In the genomic region with DNA sequence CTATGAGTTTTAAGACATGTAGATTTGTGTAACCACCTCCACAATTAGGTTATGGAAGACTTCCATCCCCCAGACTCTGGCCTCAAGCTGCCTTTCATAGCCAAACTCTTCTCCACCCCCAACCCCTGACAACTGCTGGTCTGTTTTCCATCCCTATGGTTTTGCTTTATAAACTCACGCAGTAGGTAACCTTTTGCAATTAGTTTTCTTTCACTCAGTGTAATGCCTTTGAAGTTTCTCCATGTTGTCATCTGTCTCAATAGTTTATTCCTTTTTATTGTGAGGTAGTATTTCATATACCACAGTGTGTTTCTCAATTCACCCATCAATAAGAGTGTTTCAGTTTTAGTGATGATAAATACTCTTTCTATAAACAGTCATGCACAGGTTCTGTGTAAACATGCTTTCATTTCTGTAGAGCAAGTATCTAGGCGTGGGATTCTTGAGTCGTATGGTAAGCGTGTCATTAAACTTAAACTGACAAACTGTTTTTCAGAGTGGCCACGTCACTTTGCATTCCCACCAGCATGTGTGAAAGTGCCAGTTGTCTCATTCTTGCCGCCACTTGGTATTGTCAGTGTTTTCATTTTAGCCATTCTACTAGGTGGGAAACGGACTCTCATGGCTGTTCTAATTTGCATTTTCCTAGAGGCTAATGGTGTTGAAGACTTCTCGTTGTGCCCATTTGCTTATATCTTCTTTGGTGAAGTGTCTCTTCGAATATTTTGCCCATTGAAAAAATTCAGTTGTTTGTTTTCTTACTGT, we compare ENCODE assay signal across 17 cellular contexts. TPM values are rescaled to one million over a fixed set of nuclear protein-coding genes. Genes with fewer than 3 reads are reported as not detected.
DNase-seq lines count a peak whose midpoint lies in the region; ATAC-seq and TF ChIP-seq lines count a peak whose summit lies in the region.
"Had no signal": no experiment of that assay in that cellular context is flagged by ENCODE, and none has a peak within 500 bp of the region (broad histone marks: within the 10 kb centered on the region; RNA-seq: fewer than 3 reads in every experiment).

No MANE protein-coding gene starts in this region.

- peaks cover 0 to 1% of the 10 kb centered on the region in 2 donors for H3K9me3 Mint-ChIP-seq in activated T-cell treated with anti-CD3 and anti-CD28 coated beads, Interleukin-2, amount 50 U/mL, for 72 hours
- H3K9me3 Mint-ChIP-seq in type B pancreatic cell = no peaks in the 10 kb centered on the region

- TF ChIP-seq CTCF in epithelial cell of esophagus (IDR thresholded peaks at IDR 0.05; ENCODE audit: insufficient read depth, low read depth, low read length, missing control alignments) (no peak), type B pancreatic cell (conservative IDR thresholded peaks at IDR 0.05) (no peak)

- H3K4me3 Mint-ChIP-seq in activated T-cell treated with anti-CD3 and anti-CD28 coated beads, Interleukin-2, amount 50 U/mL, for 72 hours = no peak overlapping the region
- H3K4me3 Mint-ChIP-seq in type B pancreatic cell = no peak overlapping the region
- H3K4me3 Mint-ChIP-seq: B cell; CD4-positive, CD25-positive, alpha-beta regulatory T cell had no signal

- H3K4me3 ChIP-seq in epithelial cell of esophagus (ENCODE audit: low read length) = no peak overlapping the region
- H3K4me3 ChIP-seq: SJCRH30 had no signal

- ATAC-seq in activated T-cell treated with anti-CD3 and anti-CD28 coated beads, Interleukin-2, amount 50 U/mL, for 72 hours (replicated peaks in 1 of 2) = peak; percentile 64 to 92
- ATAC-seq in GM21390 (IDR thresholded peaks at IDR 0.05; ENCODE audit: unreplicated experiment) = peak; percentile 31
- ATAC-seq in HG03469 (IDR thresholded peaks at IDR 0.05; ENCODE audit: unreplicated experiment) = no peak
- no peak for ATAC-seq in HG02970 (IDR thresholded peaks at IDR 0.05; ENCODE audit: low FRiP score, unreplicated experiment)

- no peaks in the 10 kb centered on the region for H3K4me1 Mint-ChIP-seq in activated T-cell treated with anti-CD3 and anti-CD28 coated beads, Interleukin-2, amount 50 U/mL, for 72 hours (ENCODE audit: low read depth)
- peaks cover 22% of the 10 kb centered on the region for H3K4me1 Mint-ChIP-seq in type B pancreatic cell (ENCODE audit: unreplicated experiment)
- H3K4me1 Mint-ChIP-seq: B cell; CD4-positive, CD25-positive, alpha-beta regulatory T cell had no signal

- H3K36me3 Mint-ChIP-seq in activated T-cell treated with anti-CD3 and anti-CD28 coated beads, Interleukin-2, amount 50 U/mL, for 72 hours (ENCODE audit: insufficient read depth in 2 of 2) = no peaks in the 10 kb centered on the region
- H3K36me3 Mint-ChIP-seq in type B pancreatic cell = no peaks in the 10 kb centered on the region
- H3K36me3 Mint-ChIP-seq: CD4-positive, CD25-positive, alpha-beta regulatory T cell had no signal

- DNase-seq in activated T-cell treated with anti-CD3 and anti-CD28 coated beads, Interleukin-2, amount 50 U/mL, for 72 hours = no peak
- no peak for DNase-seq in activated T-cell treated with anti-CD3 and anti-CD28 coated beads, Interleukin-2, amount 50 U/mL, for 48 hours
- DNase-seq in epithelial cell of esophagus (ENCODE audit: low read depth) = peak; percentile 52
- no peak for DNase-seq in type B pancreatic cell (ENCODE audit: extremely low spot score, unreplicated experiment)
- DNase-seq: CD4-positive, CD25-positive, alpha-beta regulatory T cell; DMS79 treated with DMSO at 0.1 percent for 48 hours; GOT3; HCEC 1CT; Kasumi-1; NCI-H1694; NCI-H2081; OCI-M1 had no signal

- H3K27ac Mint-ChIP-seq in activated T-cell treated with anti-CD3 and anti-CD28 coated beads, Interleukin-2, amount 50 U/mL, for 72 hours = no peak overlapping the region
- H3K27ac Mint-ChIP-seq in type B pancreatic cell = no peak overlapping the region
- H3K27ac Mint-ChIP-seq: B cell; CD4-positive, CD25-positive, alpha-beta regulatory T cell had no signal

- peaks cover 62% of the 10 kb centered on the region for H3K27me3 Mint-ChIP-seq in activated T-cell treated with anti-CD3 and anti-CD28 coated beads, Interleukin-2, amount 50 U/mL, for 72 hours (ENCODE audit: low read depth)
- peaks cover 7% of the 10 kb centered on the region for H3K27me3 Mint-ChIP-seq in type B pancreatic cell

RNA-seq across cellular contexts. Expression of a gene that starts 47.3 kb away (rescaled TPM):
- total RNA-seq in activated T-cell treated with anti-CD3 and anti-CD28 coated beads, Interleukin-2, amount 50 U/mL, for 72 hours = under 1 TPM in 1 of 2 donors, not detected in 1; 0.14 TPM
- total RNA-seq in type B pancreatic cell (ENCODE audit: low replicate concordance) = 13.0 and 14.4 TPM in 2 replicates
- total RNA-seq: B cell; CD4-positive, CD25-positive, alpha-beta regulatory T cell had no signal

Comparison
In these comparisons a context has a peak if more than half of its experiments do, and no peak if none do; other contexts are left out.
1. ATAC-seq: peak in activated T-cell treated with anti-CD3 and anti-CD28 coated beads, Interleukin-2, amount 50 U/mL, for 72 hours (2 of 2) and GM21390 (single experiment); none in HG03469 (single experiment) and HG02970 (single experiment).
2. RNA of a gene that starts 47.3 kb away (total RNA-seq): 13.0 to 14.4 TPM in type B pancreatic cell; 0.14 TPM in activated T-cell treated with anti-CD3 and anti-CD28 coated beads, Interleukin-2, amount 50 U/mL, for 72 hours; every median in the first group is over 10 times any median in the second.